Comparison of ENCODE assay signal across 8 cellular contexts in the genomic region with DNA sequence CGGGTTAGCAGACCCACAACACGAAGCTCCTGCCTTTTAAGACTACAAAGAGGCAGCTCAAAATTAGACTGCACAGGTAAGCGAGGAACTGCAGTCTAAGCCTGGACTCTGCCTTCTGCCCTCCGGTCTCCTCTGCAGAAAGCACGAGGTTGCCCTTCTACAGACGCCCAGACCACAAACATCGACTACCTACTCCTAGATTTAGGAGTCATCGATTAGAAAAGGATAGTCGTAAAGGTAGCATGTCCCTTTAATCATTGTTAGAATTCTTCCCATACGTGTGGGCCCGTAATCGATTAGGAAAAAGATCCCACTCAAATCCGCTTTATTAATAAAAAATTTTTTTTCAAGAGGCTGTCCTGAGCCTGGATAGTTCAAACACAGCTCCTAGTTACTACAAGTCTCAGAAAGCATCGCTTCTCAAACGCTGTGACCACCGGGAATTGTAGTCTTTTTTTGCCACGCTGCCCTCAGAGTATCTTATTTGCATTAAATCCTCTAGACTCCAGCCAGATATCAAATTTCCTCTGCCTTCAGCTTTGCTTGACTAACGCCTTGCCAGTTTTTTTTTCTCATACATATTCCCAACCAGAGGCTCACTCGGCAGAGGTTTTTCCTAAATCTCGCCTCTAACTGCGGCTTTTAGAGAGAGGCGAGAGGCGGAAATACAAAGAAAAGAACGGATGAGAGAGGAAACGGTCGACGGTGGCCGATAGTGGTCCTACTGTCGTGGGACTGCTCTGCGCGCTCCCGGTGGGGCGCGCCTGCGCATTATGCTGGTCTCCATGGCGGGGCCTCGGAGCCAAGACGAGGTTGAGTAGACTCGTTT. TPM values are rescaled to one million over a fixed set of nuclear protein-coding genes. Genes with fewer than 3 reads are reported as not detected.
DNase-seq lines count a peak whose midpoint lies in the region; ATAC-seq and TF ChIP-seq lines count a peak whose summit lies in the region.

A gene with protein sequence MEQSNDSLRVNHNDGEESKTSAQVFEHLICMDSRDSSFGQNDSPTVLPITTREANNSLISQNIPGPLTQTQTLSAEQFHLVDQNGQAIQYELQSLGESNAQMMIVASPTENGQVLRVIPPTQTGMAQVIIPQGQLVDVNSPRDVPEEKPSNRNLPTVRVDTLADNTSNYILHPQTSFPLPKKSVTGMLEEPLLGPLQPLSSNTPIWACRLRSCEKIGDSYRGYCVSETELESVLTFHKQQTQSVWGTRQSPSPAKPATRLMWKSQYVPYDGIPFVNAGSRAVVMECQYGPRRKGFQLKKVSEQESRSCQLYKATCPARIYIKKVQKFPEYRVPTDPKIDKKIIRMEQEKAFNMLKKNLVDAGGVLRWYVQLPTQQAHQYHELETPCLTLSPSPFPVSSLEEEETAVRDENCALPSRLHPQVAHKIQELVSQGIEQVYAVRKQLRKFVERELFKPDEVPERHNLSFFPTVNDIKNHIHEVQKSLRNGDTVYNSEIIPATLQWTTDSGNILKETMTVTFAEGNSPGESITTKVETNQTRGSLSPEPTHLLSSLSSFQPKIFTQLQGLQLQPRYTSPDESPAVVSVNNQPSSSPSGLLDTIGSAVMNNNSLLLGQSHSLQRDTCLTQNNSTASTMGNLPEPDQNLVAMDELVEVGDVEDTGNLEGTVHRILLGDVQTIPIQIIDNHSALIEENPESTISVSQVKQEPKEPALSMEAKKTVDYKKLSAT (plus strand): TSS at position 763 of the 829 bp plus-strand sequence. CDS start 29,628 bp downstream, outside the sequence.
A gene (minus strand): TSS at position 161 of the 829 bp plus-strand sequence. CDS start 197 bp downstream, outside the sequence.

- H3K36me3 ChIP-seq in GM06990 (ENCODE audit: control insufficient read depth, insufficient read depth, low read length) = no peaks in the 10 kb centered on the region

- peak; percentile 81 for TF ChIP-seq POLR2A in NB4 (IDR thresholded peaks at IDR 0.05; ENCODE audit: extremely low read depth, insufficient read length)

- H3K27ac ChIP-seq in substantia nigra (ENCODE audit: low read depth, low read length, poor library complexity, severe bottlenecking) = peak within 1 kb of the TSS; percentile 92

- H3K27me3 ChIP-seq in GM06990 (replicated peaks; ENCODE audit: control insufficient read depth, insufficient read depth, low read length) = no peaks in the 10 kb centered on the region

- ATAC-seq in HG02571 (IDR thresholded peaks at IDR 0.05; ENCODE audit: unreplicated experiment) = peak; percentile 82

- TF ChIP-seq CTCF in GM06990 (IDR thresholded peaks at IDR 0.05; ENCODE audit: insufficient read depth, low read length, poor library complexity, severe bottlenecking) (no peak), NB4 (IDR thresholded peaks at IDR 0.05; ENCODE audit: low read depth, low read length) (no peak)

- DNase-seq in GM06990 (ENCODE audit: extremely low read depth, insufficient read length) = peak; percentile 92
- peak; percentile 96 for DNase-seq in NB4 (ENCODE audit: low read depth)
- peak; percentile 97 for DNase-seq in SK-N-DZ (ENCODE audit: low spot score)
- DNase-seq in activated naive CD4-positive, alpha-beta T cell treated with anti-CD3 and anti-CD28 coated beads, Interleukin-2, amount 50 U/mL, for 16 hours = peak; percentile 91
- peak; percentile 96 for DNase-seq in globus pallidus (ENCODE audit: low spot score)
- DNase-seq in non-pigmented ciliary epithelial cell (ENCODE audit: low read depth) = peak; percentile 78
- DNase-seq in substantia nigra (lab: John Stamatoyannopoulos, UW) = peak; percentile 43 to 98 (median 87)

- peak within 1 kb of the TSS; percentile 77 for H3K4me3 ChIP-seq in GM06990 (replicated peaks; ENCODE audit: low read depth, low read length)
- H3K4me3 ChIP-seq in NB4 (ENCODE audit: low read depth, low read length) = peak within 1 kb of the TSS; percentile 98

RNA-seq across cellular contexts. Expression of the first gene that starts in this region (rescaled TPM):
- 12.6 and 18.1 TPM in 2 replicates for polyA plus RNA-seq in SK-N-DZ (2014; cell fraction: cytosol; rRNA removed)
- 18.8 and 22.1 TPM in 2 replicates for polyA plus RNA-seq in SK-N-DZ (2014; cell fraction: nucleus; rRNA removed)

RNA-seq across cellular contexts. Expression of the second gene that starts in this region (rescaled TPM):
- polyA plus RNA-seq in SK-N-DZ (2014; cell fraction: cytosol; rRNA removed) = 52.7 and 61.9 TPM in 2 replicates
- polyA plus RNA-seq in SK-N-DZ (2014; cell fraction: nucleus; rRNA removed) = 37.5 and 68.6 TPM in 2 replicates

Comparison
In these comparisons a context has a peak if more than half of its experiments do, and no peak if none do; other contexts are left out.
1. Peak in every context shown above with its lines: DNase-seq, ATAC-seq, H3K4me3 ChIP-seq and H3K27ac ChIP-seq.